Comparison of ENCODE assay signal across 10 cellular contexts in the genomic region with DNA sequence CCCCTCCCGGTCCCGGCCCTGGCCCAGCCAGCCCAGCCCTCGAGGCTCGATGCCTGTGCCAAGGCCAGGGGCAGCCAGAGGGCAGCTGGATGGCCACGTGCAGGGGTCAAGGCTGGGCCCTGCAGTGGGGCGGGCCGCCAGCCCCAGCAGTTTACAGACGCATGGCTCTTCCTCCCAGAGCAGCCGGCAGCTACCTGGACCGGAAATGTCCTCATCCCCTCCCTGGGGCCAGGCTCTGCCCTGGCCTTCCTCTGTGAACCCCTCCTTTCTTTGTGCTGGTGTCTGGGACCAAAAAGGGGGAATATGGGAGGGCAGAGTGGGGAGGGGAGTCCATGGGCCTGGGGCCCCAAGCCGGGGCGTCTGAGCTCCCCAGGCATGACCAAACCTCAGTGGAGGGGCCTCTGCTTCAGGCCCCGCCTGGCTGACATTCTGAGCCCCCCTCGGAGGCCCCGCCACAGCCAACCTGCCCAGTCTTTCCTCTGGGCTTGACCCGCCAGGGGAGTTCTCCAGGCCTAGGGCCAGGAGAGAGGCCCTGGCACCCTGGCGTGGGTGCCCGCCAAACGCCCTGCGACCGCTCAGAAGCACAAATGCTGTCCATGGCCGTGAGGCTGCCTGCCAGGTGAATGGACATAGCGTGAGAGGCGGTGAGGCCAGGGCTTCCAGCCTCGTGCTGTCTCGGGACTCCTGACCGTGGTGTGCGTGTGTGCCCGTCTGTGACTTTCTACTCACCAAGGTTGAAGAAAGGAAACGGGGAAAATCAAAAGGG. TPM values are rescaled to one million over a fixed set of nuclear protein-coding genes. Genes with fewer than 3 reads are reported as not detected.
A peak's percentile ranks its signal among the peaks of the same experiment; 100 is the strongest.
DNase-seq lines count a peak whose midpoint lies in the region; ATAC-seq and TF ChIP-seq lines count a peak whose summit lies in the region.
"Had no signal": no experiment of that assay in that cellular context is flagged by ENCODE, and none has a peak within 500 bp of the region (broad histone marks: within the 10 kb centered on the region; RNA-seq: fewer than 3 reads in every experiment).

No MANE protein-coding gene starts in this region.

- no peaks in the 10 kb centered on the region for H3K9me3 ChIP-seq in adrenal gland (replicated peaks in 1 of 3)
- no peaks in the 10 kb centered on the region for H3K9me3 ChIP-seq in neuronal stem cell (replicated peaks in 1 of 2; ENCODE audit: control insufficient read depth in 2 of 2, insufficient read depth in 1 of 2, low read depth in 1 of 2, low read length in 2 of 2)
- H3K9me3 ChIP-seq in MM.1S (replicated peaks; ENCODE audit: insufficient read depth, low read length): no peaks in the 10 kb centered on the region
- H3K9me3 ChIP-seq: thoracic aorta had no signal

- H3K27ac ChIP-seq in adrenal gland: peak overlapping the region in 4 of 5 donors; percentile 69 to 87 (median 84)
- H3K27ac ChIP-seq in neuronal stem cell (replicated peaks; ENCODE audit: low read length): no peak overlapping the region
- no peak overlapping the region for H3K27ac ChIP-seq in MM.1S (ENCODE audit: low read length)
- H3K27ac ChIP-seq: thoracic aorta had no signal

- H3K4me3 ChIP-seq in adrenal gland: no peak overlapping the region
- no peak overlapping the region for H3K4me3 ChIP-seq in neuronal stem cell (ENCODE audit: low read length in 2 of 2)
- no peak overlapping the region for H3K4me3 ChIP-seq in MM.1S (ENCODE audit: low read length)
- H3K4me3 ChIP-seq: thoracic aorta had no signal

- no peak overlapping the region for H2AFZ ChIP-seq in neuronal stem cell (ENCODE audit: low read length)
- H2AFZ ChIP-seq in MM.1S (ENCODE audit: low read length): no peak overlapping the region

- peak overlapping the region; percentile 37 for H2BK15ac ChIP-seq in neuronal stem cell (ENCODE audit: low read length)

- intact Hi-C loops in adrenal gland (cut with DNase I) (loop anchor here in 1 of 2 donors (10.0 kb wide), 1 partner anchor 189 kb away; a partner anchor contains a TSS), left ventricle myocardium superior (cut with micrococcal nuclease) (no loop called here)

- H3K79me1 ChIP-seq in neuronal stem cell (ENCODE audit: low read depth, low read length): peaks cover 4% of the 10 kb centered on the region

- H3K4me2 ChIP-seq in neuronal stem cell (ENCODE audit: insufficient read depth, low read length, poor library complexity, severe bottlenecking): no peak overlapping the region
- no peak overlapping the region for H3K4me2 ChIP-seq in MM.1S (ENCODE audit: low read depth, low read length)

- H3K9ac ChIP-seq in neuronal stem cell (ENCODE audit: low read depth, low read length, poor library complexity) (peak overlapping the region; percentile 77), MM.1S (ENCODE audit: low read length) (no peak overlapping the region)

- no peak overlapping the region for H2BK120ac ChIP-seq in neuronal stem cell (ENCODE audit: low read depth, low read length)

- TF ChIP-seq CTCF in adrenal gland (IDR thresholded peaks at IDR 0.05): no peak
- TF ChIP-seq CTCF in MM.1S (IDR thresholded peaks at IDR 0.05; ENCODE audit: low read length): no peak

- H3K79me2 ChIP-seq in MM.1S (ENCODE audit: low read length): no peaks in the 10 kb centered on the region

- H3K18ac ChIP-seq in neuronal stem cell (ENCODE audit: low read length): peak overlapping the region; percentile 85

- H2AK5ac ChIP-seq in neuronal stem cell (ENCODE audit: low read depth, low read length): no peak overlapping the region

- H3K4me1 ChIP-seq in adrenal gland (replicated peaks in 1 of 2) (peaks cover 17 to 21% of the 10 kb centered on the region in 2 donors), neuronal stem cell (ENCODE audit: control insufficient read depth in 2 of 2, insufficient read depth in 1 of 2, low read depth in 1 of 2, low read length in 2 of 2) (no peaks in the 10 kb centered on the region), MM.1S (ENCODE audit: low read length) (no peaks in the 10 kb centered on the region)

- H2BK5ac ChIP-seq in neuronal stem cell (ENCODE audit: low read length): peak overlapping the region; percentile 87

- peak; percentile 3 for TF ChIP-seq POLR2A in GM19193 (IDR thresholded peaks at IDR 0.05; ENCODE audit: extremely low read depth, insufficient read depth, insufficient read length)
- TF ChIP-seq POLR2A in adrenal gland (IDR thresholded peaks at IDR 0.05): peak in 1 of 2 donors; percentile 24

- H3K27me3 ChIP-seq in adrenal gland (no peaks in the 10 kb centered on the region), neuronal stem cell (ENCODE audit: control insufficient read depth in 3 of 3, insufficient read depth in 3 of 3, low read depth in 1 of 3, low read length in 3 of 3) (peaks cover 0 to 2% (median 0%) of the 10 kb centered on the region in 3 experiments), MM.1S (replicated peaks; ENCODE audit: insufficient read depth, low read length) (peaks cover 73% of the 10 kb centered on the region)

- no peak overlapping the region for H2BK12ac ChIP-seq in neuronal stem cell (ENCODE audit: low read length)

- peak overlapping the region; percentile 75 for H3K14ac ChIP-seq in neuronal stem cell (ENCODE audit: low read length)

- H4K91ac ChIP-seq in neuronal stem cell (ENCODE audit: low read depth, low read length, poor library complexity): no peak overlapping the region

- no peaks in the 10 kb centered on the region for H3F3A ChIP-seq in MM.1S (ENCODE audit: insufficient read depth, low read length)

- no peak overlapping the region for H3K4ac ChIP-seq in neuronal stem cell (ENCODE audit: low read length)

- H4K8ac ChIP-seq in neuronal stem cell (ENCODE audit: low read depth, low read length): peak overlapping the region; percentile 65

- H4K20me1 ChIP-seq in MM.1S (ENCODE audit: insufficient read depth, low read length): no peaks in the 10 kb centered on the region

- peak overlapping the region; percentile 8 for H3K23ac ChIP-seq in neuronal stem cell (ENCODE audit: low read depth, low read length, poor library complexity)

- H3K36me3 ChIP-seq in adrenal gland (replicated peaks in 1 of 2) (peaks cover 0 to 19% of the 10 kb centered on the region in 2 donors), neuronal stem cell (replicated peaks in 1 of 2; ENCODE audit: control insufficient read depth in 2 of 2, insufficient read depth in 2 of 2, low read length in 2 of 2) (peaks cover 19 to 51% of the 10 kb centered on the region in 2 donors), MM.1S (replicated peaks; ENCODE audit: insufficient read depth, low read length) (no peaks in the 10 kb centered on the region)

- H3K9me2 ChIP-seq in MM.1S (replicated peaks; ENCODE audit: insufficient read depth, low read length): no peaks in the 10 kb centered on the region

- peak; percentile 64 to 92 (median 85) for DNase-seq in adrenal gland
- DNase-seq in left ventricle myocardium superior: peak; percentile 75
- no peak for DNase-seq in neuronal stem cell (ENCODE audit: low spot score)
- DNase-seq in NCI-H226: no peak
- DNase-seq in MM.1S: no peak
- DNase-seq in AG08396 (ENCODE audit: low spot score): no peak
- no peak for DNase-seq in effector CD4-positive, alpha-beta T cell
- DNase-seq: activated gamma-delta T cell had no signal

- 35 to 49% (median 44%) methylated on average over 11 to 30 of the region's 30 CpGs for WGBS in adrenal gland, 4 donors
- WGBS in neuronal stem cell (ENCODE audit: extremely low coverage in 2 of 2, insufficient read length in 2 of 2, insufficient replicate concordance in 1 of 2), 2 donors: no CpG with 5 or more reads among the region's 30 CpGs

- peak; percentile 62 for ATAC-seq in left ventricle myocardium superior

RNA-seq across cellular contexts. Expression of a gene that starts 24.7 kb away (rescaled TPM):
- under 1 TPM in 2 of 8 donors, not detected in 6; 0.14 to 0.36 TPM for total RNA-seq in adrenal gland
- under 1 TPM; 0.07 to 0.32 (median 0.07) TPM for polyA plus RNA-seq in adrenal gland
- 0.05 TPM for total RNA-seq in left ventricle myocardium superior
- polyA plus RNA-seq in neuronal stem cell (2013, experiment 1 of 2): 0.04 TPM
- 0.01 TPM for polyA plus RNA-seq in neuronal stem cell (2013, experiment 2 of 2)

RNA-seq across cellular contexts. Expression of a gene that starts 31.5 kb away (rescaled TPM):
- 10 to 100 TPM; 34.8 to 86.3 (median 60.3) TPM for total RNA-seq in adrenal gland
- 10 to 100 TPM in 2 of 3 donors, 1 to 10 TPM in 1; 5.4 to 38.4 (median 21.3) TPM for polyA plus RNA-seq in adrenal gland
- 10.5 TPM for total RNA-seq in left ventricle myocardium superior
- 136 TPM for polyA plus RNA-seq in neuronal stem cell (2013, experiment 1 of 2)
- polyA plus RNA-seq in neuronal stem cell (2013, experiment 2 of 2): 133 TPM

Comparison
In these comparisons a context has a peak if more than half of its experiments do, and no peak if none do; other contexts are left out.
1. DNase-seq: peak in adrenal gland (7 of 7) and left ventricle myocardium superior (single experiment); none in neuronal stem cell (single experiment), NCI-H226 (single experiment), MM.1S (single experiment), AG08396 (single experiment) and effector CD4-positive, alpha-beta T cell (single experiment).
2. H3K27ac ChIP-seq: peak in adrenal gland (4 of 5); none in neuronal stem cell (single experiment) and MM.1S (single experiment).